ENCODE assay signal across 17 cellular contexts in genomic region chr17:6100146-6100545, GRCh38. TPM values are rescaled to one million over a fixed set of nuclear protein-coding genes. Genes with fewer than 3 reads are reported as not detected.
DNase-seq lines count a peak whose midpoint lies in the region; ATAC-seq, FAIRE-seq and TF ChIP-seq lines count a peak whose summit lies in the region.
"Had no signal": no experiment of that assay in that cellular context is flagged by ENCODE, and none has a peak within 500 bp of the region (broad histone marks: within the 10 kb centered on the region; RNA-seq: fewer than 3 reads in every experiment).

No MANE protein-coding gene starts in this region.

- H3K36me3 Mint-ChIP-seq in GM23338 (ENCODE audit: low read depth), result peaks cover 58% of the 10 kb centered on the region
- no peaks in the 10 kb centered on the region for H3K36me3 Mint-ChIP-seq in T-helper 2 cell treated with Interferon-gamma antibody and Interleukin-4, amounts not matched to agents 5 μg/mL and 100 μg/mL, for 36 hours (ENCODE audit: low read depth)
- H3K36me3 Mint-ChIP-seq: CD4-positive, CD25-positive, alpha-beta regulatory T cell had no signal

- no peak overlapping the region for H3K4me3 Mint-ChIP-seq in GM23338
- no peak overlapping the region for H3K4me3 Mint-ChIP-seq in T-helper 2 cell treated with Interferon-gamma antibody and Interleukin-4, amounts not matched to agents 5 μg/mL and 100 μg/mL, for 36 hours
- H3K4me3 Mint-ChIP-seq: CD4-positive, CD25-positive, alpha-beta regulatory T cell; HFFc6 had no signal

- H3K4me1 ChIP-seq in GM23338 (ENCODE audit: insufficient read depth) (peaks cover 39% of the 10 kb centered on the region), kidney (ENCODE audit: control insufficient read depth in 1 of 2, insufficient read depth in 1 of 2, low read depth in 1 of 2, low read length in 2 of 2) (no peaks in the 10 kb centered on the region)

- H4K20me1 ChIP-seq in GM23338 (replicated peaks; ENCODE audit: insufficient read depth), result no peaks in the 10 kb centered on the region
- H4K20me1 ChIP-seq: BLaER1 treated with 17β-estradiol and CSF1 and Interleukin-3, amounts not matched to agents 10 nM and 100 nM had no signal

- no peak for TF ChIP-seq CTCF in GM23338 (conservative IDR thresholded peaks at IDR 0.05; ENCODE audit: low read depth in 2 of 2)
- no peak for TF ChIP-seq CTCF in WERI-Rb-1 (IDR thresholded peaks at IDR 0.05; ENCODE audit: low read depth, low read length)
- no peak for TF ChIP-seq CTCF in kidney (IDR thresholded peaks at IDR 0.05; ENCODE audit: borderline replicate concordance, extremely low read depth, insufficient read depth)

- DNase-seq in GM23338 (ENCODE audit: low spot score), result no peak
- DNase-seq in WERI-Rb-1, result no peak
- DNase-seq in kidney, result peak; percentile 34
- DNase-seq in sciatic nerve (ENCODE audit: low spot score), result peak; percentile 17
- DNase-seq in T-helper 2 cell treated with Interferon-gamma antibody and Interleukin-4, amounts not matched to agents 5 μg/mL and 100 μg/mL, for 36 hours (ENCODE audit: low spot score), result no peak
- DNase-seq in activated CD8-positive, alpha-beta memory T cell treated with anti-CD3 and anti-CD28 coated beads, Interleukin-2, amount 50 U/mL, for 48 hours, result no peak
- no peak for DNase-seq in activated CD4-positive, alpha-beta T cell treated with anti-CD3 and anti-CD28 coated beads for 4 hours
- DNase-seq: ACHN; Calu3; CD4-positive, CD25-positive, alpha-beta regulatory T cell; DMS 273 treated with DMSO at 0.1 percent for 48 hours; GOT3; HCEC 1CT; HFFc6 had no signal

- H3K9me3 Mint-ChIP-seq in GM23338, result no peaks in the 10 kb centered on the region; the same call in 2 of the 3 replicates
- H3K9me3 Mint-ChIP-seq in T-helper 2 cell treated with Interferon-gamma antibody and Interleukin-4, amounts not matched to agents 5 μg/mL and 100 μg/mL, for 36 hours, result no peaks in the 10 kb centered on the region

- peaks cover 3% of the 10 kb centered on the region for H3K27me3 Mint-ChIP-seq in GM23338 (ENCODE audit: insufficient read depth, low read depth, poor library complexity)
- H3K27me3 Mint-ChIP-seq in T-helper 2 cell treated with Interferon-gamma antibody and Interleukin-4, amounts not matched to agents 5 μg/mL and 100 μg/mL, for 36 hours (ENCODE audit: low read depth), result no peaks in the 10 kb centered on the region

- H3K27ac ChIP-seq in GM23338 (ENCODE audit: low read depth), result no peak overlapping the region
- peak overlapping the region; percentile 84 for H3K27ac ChIP-seq in WERI-Rb-1
- H3K27ac ChIP-seq in kidney (ENCODE audit: low read depth in 2 of 2, low read length in 2 of 2), result no peak overlapping the region
- H3K27ac ChIP-seq: BLaER1 treated with 17β-estradiol and CSF1 and Interleukin-3, amounts not matched to agents 10 nM and 100 nM; HL-60 had no signal

- intact Hi-C loops in kidney (cut with DNase I), result no loop called here
- intact Hi-C loops in sciatic nerve (cut with DNase I), result no loop called here

- H3K4me2 ChIP-seq in GM23338, result no peak overlapping the region
- H3K4me2 ChIP-seq: BLaER1 treated with 17β-estradiol and CSF1 and Interleukin-3, amounts not matched to agents 10 nM and 100 nM had no signal

- H3K27me3 ChIP-seq in GM23338 (ENCODE audit: insufficient read depth) (no peaks in the 10 kb centered on the region), WERI-Rb-1 (ENCODE audit: insufficient read depth, low read depth, severe bottlenecking) (no peaks in the 10 kb centered on the region)
- H3K27me3 ChIP-seq: BLaER1 treated with 17β-estradiol and CSF1 and Interleukin-3, amounts not matched to agents 10 nM and 100 nM had no signal

- no peak for ATAC-seq in GM23338
- no peak for ATAC-seq in sciatic nerve
- ATAC-seq in GM21367 (IDR thresholded peaks at IDR 0.05; ENCODE audit: unreplicated experiment), result no peak

- H3K4me3 ChIP-seq in GM23338, result no peak overlapping the region
- H3K4me3 ChIP-seq in WERI-Rb-1 (ENCODE audit: low read depth, low read length), result no peak overlapping the region
- H3K4me3 ChIP-seq in kidney (ENCODE audit: low read length in 2 of 2), result no peak overlapping the region
- H3K4me3 ChIP-seq: BLaER1 treated with 17β-estradiol and CSF1 and Interleukin-3, amounts not matched to agents 10 nM and 100 nM had no signal

- peaks cover 4% of the 10 kb centered on the region; the same call in 1 of the 2 replicates for H3K9me2 ChIP-seq in GM23338 (ENCODE audit: insufficient read depth)

- no peaks in the 10 kb centered on the region; the same call in 1 of the 2 replicates for H3F3A ChIP-seq in GM23338 (replicated peaks; ENCODE audit: low read depth)

- H3K9me3 ChIP-seq in WERI-Rb-1 (ENCODE audit: severe bottlenecking) (no peaks in the 10 kb centered on the region), kidney (ENCODE audit: control insufficient read depth in 1 of 2, low read length in 2 of 2) (no peaks in the 10 kb centered on the region)
- H3K9me3 ChIP-seq: BLaER1 treated with 17β-estradiol and CSF1 and Interleukin-3, amounts not matched to agents 10 nM and 100 nM had no signal

- no peaks in the 10 kb centered on the region for H3K36me3 ChIP-seq in GM23338 (ENCODE audit: insufficient read depth)
- peaks cover 97% of the 10 kb centered on the region for H3K36me3 ChIP-seq in WERI-Rb-1
- no peaks in the 10 kb centered on the region for H3K36me3 ChIP-seq in kidney (ENCODE audit: control insufficient read depth in 1 of 2, insufficient read depth in 2 of 2, low read length in 2 of 2)
- H3K36me3 ChIP-seq: BLaER1 treated with 17β-estradiol and CSF1 and Interleukin-3, amounts not matched to agents 10 nM and 100 nM had no signal

- H3K79me2 ChIP-seq in GM23338 (replicated peaks; ENCODE audit: insufficient read depth), result no peaks in the 10 kb centered on the region

- FAIRE-seq in kidney (lab: Jason Lieb, UNC), result no peak

- peak overlapping the region; percentile 53 for H3K27ac Mint-ChIP-seq in GM23338
- no peak overlapping the region for H3K27ac Mint-ChIP-seq in T-helper 2 cell treated with Interferon-gamma antibody and Interleukin-4, amounts not matched to agents 5 μg/mL and 100 μg/mL, for 36 hours
- H3K27ac Mint-ChIP-seq: CD4-positive, CD25-positive, alpha-beta regulatory T cell; HFFc6 had no signal

- no peak overlapping the region for H3K9ac ChIP-seq in kidney (ENCODE audit: low read length in 2 of 2)
- H3K9ac ChIP-seq: BLaER1 treated with 17β-estradiol and CSF1 and Interleukin-3, amounts not matched to agents 10 nM and 100 nM had no signal

- H3K4me1 Mint-ChIP-seq in GM23338, result peaks cover 47% of the 10 kb centered on the region
- no peaks in the 10 kb centered on the region for H3K4me1 Mint-ChIP-seq in T-helper 2 cell treated with Interferon-gamma antibody and Interleukin-4, amounts not matched to agents 5 μg/mL and 100 μg/mL, for 36 hours (ENCODE audit: low read depth)
- H3K4me1 Mint-ChIP-seq: CD4-positive, CD25-positive, alpha-beta regulatory T cell had no signal

- H2AFZ ChIP-seq in GM23338, result no peak overlapping the region

TF ChIP-seq in GM23338, 12 proteins besides CTCF, POLR2A, EP300 and RAD21 (continues in another document):
- TF ChIP-seq NANOG (IDR thresholded peaks at IDR 0.05; ENCODE audit: borderline replicate concordance) (no peak), ZNF114 (CRISPR knock-in tag; IDR thresholded peaks at IDR 0.05) (no peak), JUNB (IDR thresholded peaks at IDR 0.05; ENCODE audit: unreplicated experiment) (no peak), ETS1 (IDR thresholded peaks at IDR 0.05) (no peak), STAT1 (IDR thresholded peaks at IDR 0.05; ENCODE audit: unreplicated experiment) (no peak), EZH2 (IDR thresholded peaks at IDR 0.05; ENCODE audit: low read depth, unreplicated experiment) (no peak), REST (IDR thresholded peaks at IDR 0.05; ENCODE audit: unreplicated experiment) (no peak), ZNF331 (CRISPR knock-in tag; IDR thresholded peaks at IDR 0.05; ENCODE audit: low read depth) (no peak), CREB1 (CRISPR knock-in tag; IDR thresholded peaks at IDR 0.05; ENCODE audit: low read depth) (no peak), EZH2phosphoT487 (IDR thresholded peaks at IDR 0.05; ENCODE audit: unreplicated experiment) (no peak)

RNA-seq across cellular contexts. Expression of gene WSCD1, which starts 30.0 kb away (rescaled TPM):
- total RNA-seq in GM23338 (2014; rRNA removed; shearing (Covaris generic)), result 35.8 and 38.9 TPM in 2 replicates
- 6.1 and 6.8 TPM in 2 replicates for polyA plus RNA-seq in GM23338 (2016; fragmentation: Nextera tagmentation; extraction: Ambion mirVana)
- total RNA-seq in kidney, result 14.5 TPM
- polyA plus RNA-seq in kidney (ENCODE audit: insufficient read depth, low read depth, low replicate concordance), result 5.4 TPM
- 4.8 TPM for total RNA-seq in sciatic nerve
- total RNA-seq: CD4-positive, CD25-positive, alpha-beta regulatory T cell; HFFc6 had no signal
- polyA plus RNA-seq: CD4-positive, CD25-positive, alpha-beta regulatory T cell had no signal

Comparison
In these comparisons a context has a peak if more than half of its experiments do, and no peak if none do; other contexts are left out.
1. DNase-seq: peak in kidney (single experiment) and sciatic nerve (single experiment); none in GM23338 (single experiment), WERI-Rb-1 (single experiment), T-helper 2 cell treated with Interferon-gamma antibody and Interleukin-4, amounts not matched to agents 5 μg/mL and 100 μg/mL, for 36 hours (single experiment), activated CD8-positive, alpha-beta memory T cell treated with anti-CD3 and anti-CD28 coated beads, Interleukin-2, amount 50 U/mL, for 48 hours (single experiment) and activated CD4-positive, alpha-beta T cell treated with anti-CD3 and anti-CD28 coated beads for 4 hours (0 of 2).